In the genomic region with DNA sequence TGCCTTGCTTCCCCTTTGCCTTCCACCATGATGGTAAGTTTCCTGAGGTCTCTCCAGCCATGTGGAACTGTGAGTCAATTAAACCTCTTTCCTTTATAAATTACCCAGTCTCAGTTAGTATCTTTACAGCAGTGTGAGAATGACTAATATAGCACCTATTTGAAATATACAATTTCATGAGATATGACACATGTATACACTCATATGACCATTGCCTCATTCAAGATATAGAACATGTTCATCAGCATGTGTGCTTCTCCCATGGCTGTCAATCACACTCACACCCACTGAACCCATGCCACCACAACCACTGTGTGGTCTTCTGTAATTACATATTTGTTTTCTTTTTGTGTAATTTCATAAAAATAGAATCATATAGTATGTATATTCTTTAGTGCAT, we compare ENCODE assay signal across 28 cellular contexts.
"Had no signal": no experiment of that assay in that cellular context is flagged by ENCODE, and none has a peak within 500 bp of the region (broad histone marks: within the 10 kb centered on the region; RNA-seq: fewer than 3 reads in every experiment).

No MANE protein-coding gene starts in this region.

- H3K9me3 ChIP-seq: neutrophil, pancreas, prostate gland, right lobe of liver, thoracic aorta, thyroid gland, vagina had no signal

- H3K4me1 ChIP-seq: pancreas, prostate gland, right lobe of liver, sigmoid colon, stomach, thyroid gland, tibial nerve, upper lobe of left lung, vagina had no signal

- H3K27ac Mint-ChIP-seq: natural killer cell treated with Interleukin-12 subunit alpha and Interleukin-12 subunit beta and Interleukin-15 and Interleukin-18, amount 100 ng/mL, for 72 hours; nephron progenitor cell; stimulated activated effector memory CD8-positive, alpha-beta T cell treated with anti-CD3 and anti-CD28 coated beads, Interleukin-12 subunit alpha, Interleukin-12 subunit beta, amount 100 ng/mL, for 72 hours; stimulated activated naive B cell treated with anti-CD40 and anti-IgM and Interleukin-4, amounts not matched to agents 10 μg/mL and 1 μg/mL and 100 μg/mL, for 72 hours; stimulated activated naive CD8-positive, alpha-beta T cell treated with anti-CD3 and anti-CD28 coated beads, Interleukin-15, Interleukin-2, amounts not matched to agents 100 ng/mL and 50 ng/mL, for 24 hours had no signal

- H3K36me3 ChIP-seq: neutrophil, pancreas, prostate gland, right lobe of liver, sigmoid colon, stomach, thoracic aorta, thyroid gland, tibial nerve, upper lobe of left lung, vagina had no signal

- ATAC-seq: natural killer cell treated with Interleukin-12 subunit alpha and Interleukin-12 subunit beta and Interleukin-15 and Interleukin-18, amount 100 ng/mL, for 72 hours; pancreas; right cardiac atrium; right lobe of liver; stimulated activated effector memory CD8-positive, alpha-beta T cell treated with anti-CD3 and anti-CD28 coated beads, Interleukin-12 subunit alpha, Interleukin-12 subunit beta, amount 100 ng/mL, for 72 hours; stimulated activated naive B cell treated with anti-CD40 and anti-IgM and Interleukin-4, amounts not matched to agents 10 μg/mL and 1 μg/mL and 100 μg/mL, for 72 hours had no signal

- H3K27me3 Mint-ChIP-seq: natural killer cell treated with Interleukin-12 subunit alpha and Interleukin-12 subunit beta and Interleukin-15 and Interleukin-18, amount 100 ng/mL, for 72 hours; stimulated activated naive B cell treated with anti-CD40 and anti-IgM and Interleukin-4, amounts not matched to agents 10 μg/mL and 1 μg/mL and 100 μg/mL, for 72 hours; stimulated activated naive CD8-positive, alpha-beta T cell treated with anti-CD3 and anti-CD28 coated beads, Interleukin-15, Interleukin-2, amounts not matched to agents 100 ng/mL and 50 ng/mL, for 24 hours had no signal

- DNase-seq: nephron progenitor cell; nucleus accumbens; pancreas; retina; right cardiac atrium; right lobe of liver; sigmoid colon; small intestine; stimulated activated CD4-positive, alpha-beta T cell treated with anti-CD3 and anti-CD28 coated beads, Interleukin-15, amount 100 ng/mL, for 24 hours; stimulated activated CD4-positive, alpha-beta T cell treated with anti-CD3 and anti-CD28 coated beads, Interleukin-2, amount 100 ng/mL, for 24 hours; stimulated activated CD4-positive, alpha-beta T cell treated with anti-CD3 and anti-CD28 coated beads, Interleukin-2, amount 100 ng/mL, for 48 hours; stimulated activated CD4-positive, alpha-beta T cell treated with anti-CD3 and anti-CD28 coated beads, Interleukin-4, amount 100 ng/mL, for 24 hours; stimulated activated naive B cell treated with anti-CD40 and anti-IgM and Interleukin-4, amounts not matched to agents 10 μg/mL and 1 μg/mL and 100 μg/mL, for 72 hours; stimulated activated naive CD4-positive, alpha-beta T cell treated with Interleukin-2 at 50 U/mL for 16 hours; stomach; thyroid gland; trophoblast cell; upper lobe of left lung had no signal

- H3K4me3 Mint-ChIP-seq: natural killer cell treated with Interleukin-12 subunit alpha and Interleukin-12 subunit beta and Interleukin-15 and Interleukin-18, amount 100 ng/mL, for 72 hours; nephron progenitor cell; neural crest cell; stimulated activated effector memory CD8-positive, alpha-beta T cell treated with anti-CD3 and anti-CD28 coated beads, Interleukin-12 subunit alpha, Interleukin-12 subunit beta, amount 100 ng/mL, for 72 hours; stimulated activated naive B cell treated with anti-CD40 and anti-IgM and Interleukin-4, amounts not matched to agents 10 μg/mL and 1 μg/mL and 100 μg/mL, for 72 hours; stimulated activated naive CD8-positive, alpha-beta T cell treated with anti-CD3 and anti-CD28 coated beads, Interleukin-15, Interleukin-2, amounts not matched to agents 100 ng/mL and 50 ng/mL, for 24 hours had no signal

- H3K4me3 ChIP-seq: pancreas, prostate gland, right lobe of liver, sigmoid colon, stomach, thoracic aorta, thyroid gland, tibial nerve, upper lobe of left lung, vagina had no signal

- FAIRE-seq: pancreas, small intestine, urothelium cell line had no signal

- H3K27ac ChIP-seq: neutrophil, pancreas, prostate gland, right lobe of liver, sigmoid colon, stomach, thoracic aorta, thyroid gland, tibial nerve, upper lobe of left lung, vagina had no signal

- H3K27me3 ChIP-seq: neutrophil, pancreas, right lobe of liver, sigmoid colon, stomach, thyroid gland, tibial nerve, upper lobe of left lung, vagina had no signal

- H3K4me1 Mint-ChIP-seq: nephron progenitor cell; neural crest cell; stimulated activated effector memory CD8-positive, alpha-beta T cell treated with anti-CD3 and anti-CD28 coated beads, Interleukin-12 subunit alpha, Interleukin-12 subunit beta, amount 100 ng/mL, for 72 hours; stimulated activated naive B cell treated with anti-CD40 and anti-IgM and Interleukin-4, amounts not matched to agents 10 μg/mL and 1 μg/mL and 100 μg/mL, for 72 hours had no signal

- H3K36me3 Mint-ChIP-seq: stimulated activated effector memory CD8-positive, alpha-beta T cell treated with anti-CD3 and anti-CD28 coated beads, Interleukin-12 subunit alpha, Interleukin-12 subunit beta, amount 100 ng/mL, for 72 hours; stimulated activated naive B cell treated with anti-CD40 and anti-IgM and Interleukin-4, amounts not matched to agents 10 μg/mL and 1 μg/mL and 100 μg/mL, for 72 hours had no signal
